ENCODE assay signal across 19 cellular contexts in genomic region chr14:38786921-38787320, GRCh38.
A peak's percentile ranks its signal among the peaks of the same experiment; 100 is the strongest.
DNase-seq lines count a peak whose midpoint lies in the region; ATAC-seq, FAIRE-seq and TF ChIP-seq lines count a peak whose summit lies in the region.
"Had no signal": no experiment of that assay in that cellular context is flagged by ENCODE, and none has a peak within 500 bp of the region (broad histone marks: within the 10 kb centered on the region; RNA-seq: fewer than 3 reads in every experiment).

No MANE protein-coding gene starts in this region.

- no peaks in the 10 kb centered on the region for H3K9me3 ChIP-seq in astrocyte (ENCODE audit: insufficient read depth, low read depth, low read length)
- H3K9me3 ChIP-seq: BLaER1 treated with 17β-estradiol and CSF1 and Interleukin-3, amounts not matched to agents 10 nM and 100 nM; HAP-1 had no signal

- no peak overlapping the region for H2AFZ ChIP-seq in astrocyte (ENCODE audit: low read depth, low read length)

- CTCF ChIA-PET in activated CD8-positive, alpha-beta memory T cell treated with anti-CD3 and anti-CD28 coated beads, Interleukin-2, amount 10 ng/mL, durations not matched to agents 7 days and 5 days (lab: Charles Lee): no interaction called here

- H3K9ac ChIP-seq in astrocyte (ENCODE audit: low read length): no peak overlapping the region
- H3K9ac ChIP-seq: BLaER1 treated with 17β-estradiol and CSF1 and Interleukin-3, amounts not matched to agents 10 nM and 100 nM had no signal

- DNase-seq in GM03348 (ENCODE audit: low spot score) (peak; percentile 13), astrocyte (ENCODE audit: low read depth) (peak; percentile 39), iris pigment epithelial cell (ENCODE audit: low read depth) (peak; percentile 1), NAMALWA (ENCODE audit: low spot score) (no peak), GM12891 (ENCODE audit: insufficient read length, low spot score) (no peak)
- DNase-seq in activated CD8-positive, alpha-beta memory T cell treated with anti-CD3 and anti-CD28 coated beads, Interleukin-2, amount 10 ng/mL, durations not matched to agents 7 days and 5 days: no peak
- DNase-seq: 8988T; CD8-positive, alpha-beta memory T cell; COR-L47; DMS 273 treated with DMSO at 0.1 percent for 48 hours; DMS53; DND-41; EL had no signal

- no peaks in the 10 kb centered on the region for H3K9me3 Mint-ChIP-seq in astrocyte (ENCODE audit: unreplicated experiment)
- no peaks in the 10 kb centered on the region for H3K9me3 Mint-ChIP-seq in activated CD8-positive, alpha-beta memory T cell treated with anti-CD3 and anti-CD28 coated beads, Interleukin-2, amount 10 ng/mL, durations not matched to agents 7 days and 5 days (ENCODE audit: low read depth)

- no peaks in the 10 kb centered on the region for H4K20me1 ChIP-seq in astrocyte (ENCODE audit: insufficient read depth, low read length)
- H4K20me1 ChIP-seq: BLaER1 treated with 17β-estradiol and CSF1 and Interleukin-3, amounts not matched to agents 10 nM and 100 nM had no signal

- H3K36me3 Mint-ChIP-seq in astrocyte (ENCODE audit: low read depth, unreplicated experiment): no peaks in the 10 kb centered on the region
- H3K36me3 Mint-ChIP-seq in activated CD8-positive, alpha-beta memory T cell treated with anti-CD3 and anti-CD28 coated beads, Interleukin-2, amount 10 ng/mL, durations not matched to agents 7 days and 5 days: no peaks in the 10 kb centered on the region
- H3K36me3 Mint-ChIP-seq: CD8-positive, alpha-beta memory T cell; IgD-negative memory B cell had no signal

- H3K36me3 ChIP-seq in astrocyte (ENCODE audit: insufficient read depth, low read length): no peaks in the 10 kb centered on the region
- H3K36me3 ChIP-seq: BLaER1 treated with 17β-estradiol and CSF1 and Interleukin-3, amounts not matched to agents 10 nM and 100 nM; HAP-1 had no signal

- no peak overlapping the region for H3K27ac Mint-ChIP-seq in astrocyte (ENCODE audit: unreplicated experiment)
- no peak overlapping the region for H3K27ac Mint-ChIP-seq in activated CD8-positive, alpha-beta memory T cell treated with anti-CD3 and anti-CD28 coated beads, Interleukin-2, amount 10 ng/mL, durations not matched to agents 7 days and 5 days
- H3K27ac Mint-ChIP-seq: B cell; CD8-positive, alpha-beta memory T cell; IgD-negative memory B cell had no signal

- no peaks in the 10 kb centered on the region for H3K79me2 ChIP-seq in astrocyte (ENCODE audit: insufficient read depth, low read length)

- no peak for TF ChIP-seq POLR2A in GM12891 (IDR thresholded peaks at IDR 0.05; ENCODE audit: low read depth, low read length)

- H3K4me1 Mint-ChIP-seq in astrocyte (ENCODE audit: low read depth, unreplicated experiment): no peaks in the 10 kb centered on the region
- no peaks in the 10 kb centered on the region for H3K4me1 Mint-ChIP-seq in activated CD8-positive, alpha-beta memory T cell treated with anti-CD3 and anti-CD28 coated beads, Interleukin-2, amount 10 ng/mL, durations not matched to agents 7 days and 5 days
- H3K4me1 Mint-ChIP-seq: B cell; CD8-positive, alpha-beta memory T cell; IgD-negative memory B cell had no signal

- no peaks in the 10 kb centered on the region for H3K27me3 ChIP-seq in astrocyte (ENCODE audit: insufficient read depth, low read length)
- H3K27me3 ChIP-seq: BLaER1 treated with 17β-estradiol and CSF1 and Interleukin-3, amounts not matched to agents 10 nM and 100 nM had no signal

- H3K27ac ChIP-seq in astrocyte (ENCODE audit: low read depth, low read length): no peak overlapping the region
- H3K27ac ChIP-seq: BLaER1 treated with 17β-estradiol and CSF1 and Interleukin-3, amounts not matched to agents 10 nM and 100 nM had no signal

- H3K4me1 ChIP-seq in astrocyte (ENCODE audit: insufficient read depth, low read length): no peaks in the 10 kb centered on the region
- H3K4me1 ChIP-seq: BLaER1 treated with 17β-estradiol and CSF1 and Interleukin-3, amounts not matched to agents 10 nM and 100 nM had no signal

- no peak overlapping the region for H3K4me3 Mint-ChIP-seq in astrocyte (ENCODE audit: unreplicated experiment)
- no peak overlapping the region for H3K4me3 Mint-ChIP-seq in activated CD8-positive, alpha-beta memory T cell treated with anti-CD3 and anti-CD28 coated beads, Interleukin-2, amount 10 ng/mL, durations not matched to agents 7 days and 5 days
- H3K4me3 Mint-ChIP-seq: B cell; CD8-positive, alpha-beta memory T cell; IgD-negative memory B cell had no signal

- TF ChIP-seq CTCF in astrocyte (IDR thresholded peaks at IDR 0.05; ENCODE audit: insufficient read depth, low read depth, low read length): no peak

- H3K27me3 Mint-ChIP-seq in astrocyte (ENCODE audit: low read depth, unreplicated experiment): no peaks in the 10 kb centered on the region
- no peaks in the 10 kb centered on the region for H3K27me3 Mint-ChIP-seq in activated CD8-positive, alpha-beta memory T cell treated with anti-CD3 and anti-CD28 coated beads, Interleukin-2, amount 10 ng/mL, durations not matched to agents 7 days and 5 days
- H3K27me3 Mint-ChIP-seq: B cell, IgD-negative memory B cell had no signal

- ATAC-seq in GM21786 (IDR thresholded peaks at IDR 0.05; ENCODE audit: unreplicated experiment): no peak
- ATAC-seq in activated CD8-positive, alpha-beta memory T cell treated with anti-CD3 and anti-CD28 coated beads, Interleukin-2, amount 10 ng/mL, durations not matched to agents 7 days and 5 days: no peak

- no peak for FAIRE-seq in astrocyte (lab: Jason Lieb, UNC)
- no peak for FAIRE-seq in GM12891 (lab: Jason Lieb, UNC)
- FAIRE-seq: HepG2 had no signal

- H3K4me2 ChIP-seq in astrocyte (ENCODE audit: low read length): no peak overlapping the region
- H3K4me2 ChIP-seq: BLaER1 treated with 17β-estradiol and CSF1 and Interleukin-3, amounts not matched to agents 10 nM and 100 nM had no signal

- no peak overlapping the region for H3K4me3 ChIP-seq in astrocyte (ENCODE audit: insufficient read depth, low read depth, low read length)
- H3K4me3 ChIP-seq: BLaER1 treated with 17β-estradiol and CSF1 and Interleukin-3, amounts not matched to agents 10 nM and 100 nM; HAP-1 had no signal

TF ChIP-seq in GM12891, 5 proteins besides CTCF, POLR2A, EP300 and RAD21:
- no peak for TF ChIP-seq POLR2AphosphoS5 (IDR thresholded peaks at IDR 0.05; ENCODE audit: low read depth, low read length)
- no peak for TF ChIP-seq PAX5 (IDR thresholded peaks at IDR 0.05; ENCODE audit: insufficient read depth, low read length, severe bottlenecking)
- no peak for TF ChIP-seq SPI1 (IDR thresholded peaks at IDR 0.05; ENCODE audit: low read depth, low read length)
- no peak for TF ChIP-seq POU2F2 (IDR thresholded peaks at IDR 0.05; ENCODE audit: low read depth, low read length)
- TF ChIP-seq TAF1 (IDR thresholded peaks at IDR 0.05; ENCODE audit: low read depth, low read length): no peak
TF ChIP-seq in GM12891: peak in this region for 0.

Comparison
In these comparisons a context has a peak if more than half of its experiments do, and no peak if none do; other contexts are left out.
1. DNase-seq: peak in GM03348 (single experiment), astrocyte (single experiment) and iris pigment epithelial cell (single experiment); none in NAMALWA (single experiment), GM12891 (single experiment) and activated CD8-positive, alpha-beta memory T cell treated with anti-CD3 and anti-CD28 coated beads, Interleukin-2, amount 10 ng/mL, durations not matched to agents 7 days and 5 days (single experiment).